Comparison of ENCODE assay signal across 1 cellular context in genomic region chr11:119205080-119205479, GRCh38.
TF ChIP-seq lines count a peak whose summit lies in the region.

No MANE protein-coding gene starts in this region.

TF ChIP-seq in neural cell, 6 proteins besides CTCF, POLR2A, EP300 and RAD21:
- TF ChIP-seq REST (IDR thresholded peaks at IDR 0.05; ENCODE audit: borderline replicate concordance) (no peak), MXI1 (conservative IDR thresholded peaks at IDR 0.05; ENCODE audit: poor library complexity, severe bottlenecking) (no peak), TAF1 (IDR thresholded peaks at IDR 0.05; ENCODE audit: low read depth) (peak; percentile 14)
